Comparison of ENCODE assay signal across 8 cellular contexts in genomic region chr19:1252818-1253513, GRCh38. TPM values are rescaled to one million over a fixed set of nuclear protein-coding genes. Genes with fewer than 3 reads are reported as not detected.
DNase-seq lines count a peak whose midpoint lies in the region; ATAC-seq and TF ChIP-seq lines count a peak whose summit lies in the region.

No MANE protein-coding gene starts in this region.

- POLR2A ChIA-PET in naive thymus-derived CD4-positive, alpha-beta T cell (lab: Charles Lee) = interaction anchor here (0.8 to 10.8 kb wide), 7 partner anchors 8 to 226 kb away, joined by 3 to 229 read pairs (median 14); partner anchors contain the start of genes ARHGAP45, CIRBP and FAM174C

- H3K27me3 ChIP-seq in NT2/D1 (ENCODE audit: insufficient read depth, insufficient read length) (no peaks in the 10 kb centered on the region), esophagus muscularis mucosa (peaks cover 0 to 3% (median 0%) of the 10 kb centered on the region in 4 donors), thyroid gland (no peaks in the 10 kb centered on the region)
- H3K27me3 ChIP-seq in naive thymus-derived CD4-positive, alpha-beta T cell (ENCODE audit: control insufficient read depth in 2 of 2, insufficient read depth in 2 of 2, low read length in 2 of 2) = no peaks in the 10 kb centered on the region

- peak overlapping the region in 7 of 9 donors; percentile 71 to 93 (median 82) for H3K27ac Mint-ChIP-seq in naive thymus-derived CD4-positive, alpha-beta T cell

- intact Hi-C loops in esophagus muscularis mucosa (cut with DNase I) (no loop called here), thyroid gland (cut with DNase I) (no loop called here)
- intact Hi-C loops in naive thymus-derived CD4-positive, alpha-beta T cell (cut with micrococcal nuclease) = loop anchor here in 1 of 2 donors (1.0 kb wide), 1 partner anchor 456 kb away; the partner anchor contains the start of gene PTBP1

- CTCF ChIA-PET in naive thymus-derived CD4-positive, alpha-beta T cell (lab: Charles Lee) = interaction anchor here (0.6 to 1.9 kb wide), 5 partner anchors 8 to 348 kb away, joined by 3 to 13 read pairs (median 3); no protein-coding TSS in a partner anchor

- H3K4me3 ChIP-seq in NT2/D1 (ENCODE audit: insufficient read length, low read depth) = peak overlapping the region; percentile 38
- peak overlapping the region; percentile 77 to 89 (median 82) for H3K4me3 ChIP-seq in esophagus muscularis mucosa
- H3K4me3 ChIP-seq in naive thymus-derived CD4-positive, alpha-beta T cell (ENCODE audit: low read length) = peak overlapping the region; percentile 63
- H3K4me3 ChIP-seq in thyroid gland (replicated peaks in 1 of 3) = peak overlapping the region in 1 of 3 donors; percentile 83

- H3K36me3 ChIP-seq in NT2/D1 (ENCODE audit: insufficient read depth, insufficient read length, low read length) (peaks cover 65% of the 10 kb centered on the region), esophagus muscularis mucosa (peaks cover 36 to 68% (median 61%) of the 10 kb centered on the region in 4 donors), thyroid gland (peaks cover 56 to 60% of the 10 kb centered on the region in 2 donors)
- peaks cover 19 to 55% (median 29%) of the 10 kb centered on the region in 3 experiments for H3K36me3 ChIP-seq in naive thymus-derived CD4-positive, alpha-beta T cell (ENCODE audit: control insufficient read depth in 2 of 3, insufficient read depth in 3 of 3, low read length in 3 of 3)

- 0% methylated on average over 7 of the region's 26 CpGs for WGBS in esophagus muscularis mucosa
- 0 to 1% methylated on average over 7 to 10 of the region's 26 CpGs for WGBS in thyroid gland, 2 donors

- peaks cover 19% of the 10 kb centered on the region for H3K36me3 Mint-ChIP-seq in activated T-cell treated with anti-CD3 and anti-CD28 coated beads, Interleukin-2, amount 50 U/mL, for 4 hours (ENCODE audit: insufficient read depth)
- peaks cover 0 to 24% (median 4%) of the 10 kb centered on the region in 5 donors for H3K36me3 Mint-ChIP-seq in naive thymus-derived CD4-positive, alpha-beta T cell

- TF ChIP-seq POLR2A in esophagus muscularis mucosa (IDR thresholded peaks at IDR 0.05; ENCODE audit: low read depth) (no peak), thyroid gland (IDR thresholded peaks at IDR 0.05) (no peak)

- H3K4me1 Mint-ChIP-seq in activated T-cell treated with anti-CD3 and anti-CD28 coated beads, Interleukin-2, amount 50 U/mL, for 4 hours (ENCODE audit: low read depth) = peaks cover 27% of the 10 kb centered on the region
- H3K4me1 Mint-ChIP-seq in naive thymus-derived CD4-positive, alpha-beta T cell = peaks cover 6 to 31% (median 24%) of the 10 kb centered on the region in 7 donors

- H3K27ac ChIP-seq in esophagus muscularis mucosa (replicated peaks in 1 of 4) (peak overlapping the region; percentile 99 to 100 (median 100)), thyroid gland (peak overlapping the region; percentile 84 to 99 (median 98))
- peak overlapping the region; percentile 93 for H3K27ac ChIP-seq in naive thymus-derived CD4-positive, alpha-beta T cell (ENCODE audit: low read depth, low read length)

- peak; percentile 29 for TF ChIP-seq EP300 in esophagus muscularis mucosa (IDR thresholded peaks at IDR 0.05)

- peak overlapping the region; percentile 96 for H3K9ac ChIP-seq in NT2/D1 (ENCODE audit: insufficient read length, low read depth)

- H3K9me3 ChIP-seq in NT2/D1 (ENCODE audit: insufficient read depth, low read length) (no peaks in the 10 kb centered on the region), esophagus muscularis mucosa (no peaks in the 10 kb centered on the region), thyroid gland (no peaks in the 10 kb centered on the region)
- no peaks in the 10 kb centered on the region for H3K9me3 ChIP-seq in naive thymus-derived CD4-positive, alpha-beta T cell (ENCODE audit: control insufficient read depth in 2 of 3, low read length in 3 of 3)

- H3K27me3 Mint-ChIP-seq in activated T-cell treated with anti-CD3 and anti-CD28 coated beads, Interleukin-2, amount 50 U/mL, for 4 hours (ENCODE audit: low read depth) = no peaks in the 10 kb centered on the region
- no peaks in the 10 kb centered on the region for H3K27me3 Mint-ChIP-seq in naive thymus-derived CD4-positive, alpha-beta T cell

- peaks cover 29% of the 10 kb centered on the region for H3K4me1 ChIP-seq in NT2/D1 (ENCODE audit: insufficient read depth, insufficient read length)
- H3K4me1 ChIP-seq in esophagus muscularis mucosa = peaks cover 52 to 81% (median 73%) of the 10 kb centered on the region in 4 donors
- H3K4me1 ChIP-seq in naive thymus-derived CD4-positive, alpha-beta T cell (ENCODE audit: control insufficient read depth in 2 of 2, insufficient read depth in 2 of 2, low read length in 2 of 2) = peaks cover 24 to 43% of the 10 kb centered on the region in 2 donors
- peaks cover 38 to 64% of the 10 kb centered on the region in 2 donors for H3K4me1 ChIP-seq in thyroid gland

- TF ChIP-seq CTCF in esophagus muscularis mucosa (IDR thresholded peaks at IDR 0.05) (peak in 1 of 3 experiments; percentile 30), thyroid gland (IDR thresholded peaks at IDR 0.05) (no peak)

- peak overlapping the region; percentile 90 for H3K4me3 Mint-ChIP-seq in activated T-cell treated with anti-CD3 and anti-CD28 coated beads, Interleukin-2, amount 50 U/mL, for 4 hours
- peak overlapping the region in 9 of 10 donors; percentile 61 to 97 (median 91) for H3K4me3 Mint-ChIP-seq in naive thymus-derived CD4-positive, alpha-beta T cell

- ATAC-seq in activated T-cell treated with anti-CD3 and anti-CD28 coated beads, Interleukin-2, amount 50 U/mL, for 4 hours = peak; percentile 13 to 19
- peak; percentile 33 for ATAC-seq in naive thymus-derived CD4-positive, alpha-beta T cell
- no peak for ATAC-seq in GM21723 (IDR thresholded peaks at IDR 0.05; ENCODE audit: unreplicated experiment)

- DNase-seq in DMS 273 (lab: John Stamatoyannopoulos, UW; ENCODE audit: unreplicated experiment) = peak; percentile 86
- DNase-seq in DMS 273 treated with DMSO at 0.1 percent for 48 hours (lab: John Stamatoyannopoulos, UW) = no peak
- DNase-seq in NT2/D1 (ENCODE audit: low read depth, low spot score) = no peak
- DNase-seq in activated T-cell treated with anti-CD3 and anti-CD28 coated beads, Interleukin-2, amount 50 U/mL, for 4 hours = peak; percentile 68
- DNase-seq in esophagus muscularis mucosa (ENCODE audit: extremely low spot score) = peak; percentile 98
- peak; percentile 52 to 85 (median 67) for DNase-seq in naive thymus-derived CD4-positive, alpha-beta T cell
- DNase-seq in thyroid gland = peak; percentile 87 to 91

- H3K9me3 Mint-ChIP-seq in activated T-cell treated with anti-CD3 and anti-CD28 coated beads, Interleukin-2, amount 50 U/mL, for 4 hours = no peaks in the 10 kb centered on the region
- H3K9me3 Mint-ChIP-seq in naive thymus-derived CD4-positive, alpha-beta T cell = peaks cover 0 to 3% (median 0%) of the 10 kb centered on the region in 11 donors

RNA-seq across cellular contexts. Expression of gene MIDN, which starts 4.6 kb away (rescaled TPM):
- 10 to 100 TPM; 63.2 to 70.0 (median 68.7) TPM for total RNA-seq in activated T-cell treated with anti-CD3 and anti-CD28 coated beads, Interleukin-2, amount 50 U/mL, for 4 hours
- total RNA-seq in esophagus muscularis mucosa = 10 to 100 TPM; 20.3 to 72.2 (median 31.8) TPM
- 100 to 1,000 TPM in 2 of 5 experiments, 10 to 100 TPM in 3; 22.6 to 310 (median 78.1) TPM for total RNA-seq in naive thymus-derived CD4-positive, alpha-beta T cell
- 1 to 10 TPM; 1.4 to 3.6 TPM for polyA plus RNA-seq in naive thymus-derived CD4-positive, alpha-beta T cell
- total RNA-seq in thyroid gland = 10 to 100 TPM; 16.2 to 89.2 (median 17.9) TPM

RNA-seq across cellular contexts. Expression of gene ATP5F1D, which starts 11.4 kb away (rescaled TPM):
- total RNA-seq in activated T-cell treated with anti-CD3 and anti-CD28 coated beads, Interleukin-2, amount 50 U/mL, for 4 hours = 100 to 1,000 TPM; 259 to 434 (median 312) TPM
- total RNA-seq in esophagus muscularis mucosa = 100 to 1,000 TPM in 2 of 4 donors, 10 to 100 TPM in 2; 77.5 to 140 (median 109) TPM
- total RNA-seq in naive thymus-derived CD4-positive, alpha-beta T cell = 100 to 1,000 TPM in 3 of 5 experiments, 10 to 100 TPM in 2; 90.6 to 178 (median 102) TPM
- polyA plus RNA-seq in naive thymus-derived CD4-positive, alpha-beta T cell = 100 to 1,000 TPM; 209 to 302 TPM
- total RNA-seq in thyroid gland = 100 to 1,000 TPM in 1 of 4 donors, 10 to 100 TPM in 3; 39.2 to 182 (median 83.0) TPM

RNA-seq across cellular contexts. Expression of gene CBARP, which starts 15.2 kb away (rescaled TPM):
- 1 to 10 TPM in 2 of 3 donors, under 1 TPM in 1; 0.63 to 1.4 (median 1.1) TPM for total RNA-seq in activated T-cell treated with anti-CD3 and anti-CD28 coated beads, Interleukin-2, amount 50 U/mL, for 4 hours
- total RNA-seq in esophagus muscularis mucosa (1 to 10 TPM in 1 of 4 donors, under 1 TPM in 2, not detected in 1; 0.58 to 1.0 (median 0.99) TPM), thyroid gland (1 to 10 TPM in 3 of 4 donors, under 1 TPM in 1; 0.73 to 3.2 (median 1.5) TPM)
- under 1 TPM in 2 of 5 experiments, not detected in 3; 0.15 to 0.27 TPM for total RNA-seq in naive thymus-derived CD4-positive, alpha-beta T cell
- not detected for polyA plus RNA-seq in naive thymus-derived CD4-positive, alpha-beta T cell

RNA-seq across cellular contexts. Expression of gene CIRBP, which starts 16.2 kb away (rescaled TPM):
- 100 to 1,000 TPM; 269 to 294 (median 285) TPM for total RNA-seq in activated T-cell treated with anti-CD3 and anti-CD28 coated beads, Interleukin-2, amount 50 U/mL, for 4 hours
- total RNA-seq in esophagus muscularis mucosa (100 to 1,000 TPM; 236 to 601 (median 429) TPM), thyroid gland (1,000 to 10,000 TPM in 2 of 4 donors, 100 to 1,000 TPM in 2; 679 to 1,194 (median 893) TPM)
- total RNA-seq in naive thymus-derived CD4-positive, alpha-beta T cell = 100 to 1,000 TPM; 237 to 629 (median 524) TPM
- 100 to 1,000 TPM; 233 to 247 TPM for polyA plus RNA-seq in naive thymus-derived CD4-positive, alpha-beta T cell

RNA-seq across cellular contexts. Expression of gene FAM174C, which starts 22.4 kb away (rescaled TPM):
- 100 to 1,000 TPM; 189 to 199 (median 194) TPM for total RNA-seq in activated T-cell treated with anti-CD3 and anti-CD28 coated beads, Interleukin-2, amount 50 U/mL, for 4 hours
- 10 to 100 TPM; 24.9 to 58.9 (median 43.6) TPM for total RNA-seq in esophagus muscularis mucosa
- total RNA-seq in naive thymus-derived CD4-positive, alpha-beta T cell = 10 to 100 TPM; 31.7 to 57.3 (median 47.7) TPM
- polyA plus RNA-seq in naive thymus-derived CD4-positive, alpha-beta T cell = 10 to 100 TPM; 75.0 to 78.8 TPM
- 100 to 1,000 TPM in 1 of 4 donors, 10 to 100 TPM in 3; 50.8 to 114 (median 64.6) TPM for total RNA-seq in thyroid gland

Comparison
In these comparisons a context has a peak if more than half of its experiments do, and no peak if none do; other contexts are left out.
1. DNase-seq: peak in DMS 273 (single experiment), activated T-cell treated with anti-CD3 and anti-CD28 coated beads, Interleukin-2, amount 50 U/mL, for 4 hours (single experiment), esophagus muscularis mucosa (single experiment), naive thymus-derived CD4-positive, alpha-beta T cell (9 of 9) and thyroid gland (2 of 2); none in DMS 273 treated with DMSO at 0.1 percent for 48 hours (single experiment) and NT2/D1 (single experiment).
2. Peak in every context shown above with its lines, with median percentiles within 50 percentile points of each other: H3K27ac ChIP-seq.